Comparison of ENCODE assay signal across 1 cellular context in the genomic region with DNA sequence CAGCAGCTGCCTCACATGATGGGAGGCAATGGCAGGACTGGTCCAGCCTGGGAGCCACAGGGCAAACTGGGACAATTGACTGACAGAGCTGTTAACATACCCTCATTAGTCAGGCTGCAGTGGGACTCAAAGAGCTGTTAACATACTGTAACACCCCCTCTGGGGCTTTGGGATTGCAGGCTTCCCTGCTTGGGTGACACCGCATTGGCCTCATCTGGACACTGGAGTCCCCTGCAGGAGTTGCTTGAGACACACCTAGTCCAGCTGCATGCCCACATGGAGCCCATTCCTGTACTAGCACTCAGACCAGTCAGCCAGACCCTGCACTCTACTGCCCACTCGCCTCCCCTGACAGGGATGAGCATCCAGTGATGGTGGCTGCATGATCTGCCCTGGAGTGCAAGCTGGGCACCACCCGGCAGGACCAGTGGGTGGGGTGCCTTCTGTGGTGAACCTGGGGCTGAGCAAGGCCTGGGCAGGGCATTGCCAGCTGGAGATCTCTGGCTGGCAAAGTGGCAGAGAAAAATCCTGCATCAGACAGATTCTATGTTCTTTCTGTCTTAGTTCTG.
TF ChIP-seq lines count a peak whose summit lies in the region.

No MANE protein-coding gene starts in this region.

TF ChIP-seq in GM23338, 12 proteins besides CTCF, POLR2A, EP300 and RAD21 (continued from another document):
- TF ChIP-seq, protein P1, sequence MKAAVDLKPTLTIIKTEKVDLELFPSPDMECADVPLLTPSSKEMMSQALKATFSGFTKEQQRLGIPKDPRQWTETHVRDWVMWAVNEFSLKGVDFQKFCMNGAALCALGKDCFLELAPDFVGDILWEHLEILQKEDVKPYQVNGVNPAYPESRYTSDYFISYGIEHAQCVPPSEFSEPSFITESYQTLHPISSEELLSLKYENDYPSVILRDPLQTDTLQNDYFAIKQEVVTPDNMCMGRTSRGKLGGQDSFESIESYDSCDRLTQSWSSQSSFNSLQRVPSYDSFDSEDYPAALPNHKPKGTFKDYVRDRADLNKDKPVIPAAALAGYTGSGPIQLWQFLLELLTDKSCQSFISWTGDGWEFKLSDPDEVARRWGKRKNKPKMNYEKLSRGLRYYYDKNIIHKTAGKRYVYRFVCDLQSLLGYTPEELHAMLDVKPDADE (IDR thresholded peaks at IDR 0.05), result no peak
- TF ChIP-seq ZNF114 (CRISPR knock-in tag; IDR thresholded peaks at IDR 0.05), result no peak
